15 cellular contexts compared by ENCODE assay signal in the genomic region with DNA sequence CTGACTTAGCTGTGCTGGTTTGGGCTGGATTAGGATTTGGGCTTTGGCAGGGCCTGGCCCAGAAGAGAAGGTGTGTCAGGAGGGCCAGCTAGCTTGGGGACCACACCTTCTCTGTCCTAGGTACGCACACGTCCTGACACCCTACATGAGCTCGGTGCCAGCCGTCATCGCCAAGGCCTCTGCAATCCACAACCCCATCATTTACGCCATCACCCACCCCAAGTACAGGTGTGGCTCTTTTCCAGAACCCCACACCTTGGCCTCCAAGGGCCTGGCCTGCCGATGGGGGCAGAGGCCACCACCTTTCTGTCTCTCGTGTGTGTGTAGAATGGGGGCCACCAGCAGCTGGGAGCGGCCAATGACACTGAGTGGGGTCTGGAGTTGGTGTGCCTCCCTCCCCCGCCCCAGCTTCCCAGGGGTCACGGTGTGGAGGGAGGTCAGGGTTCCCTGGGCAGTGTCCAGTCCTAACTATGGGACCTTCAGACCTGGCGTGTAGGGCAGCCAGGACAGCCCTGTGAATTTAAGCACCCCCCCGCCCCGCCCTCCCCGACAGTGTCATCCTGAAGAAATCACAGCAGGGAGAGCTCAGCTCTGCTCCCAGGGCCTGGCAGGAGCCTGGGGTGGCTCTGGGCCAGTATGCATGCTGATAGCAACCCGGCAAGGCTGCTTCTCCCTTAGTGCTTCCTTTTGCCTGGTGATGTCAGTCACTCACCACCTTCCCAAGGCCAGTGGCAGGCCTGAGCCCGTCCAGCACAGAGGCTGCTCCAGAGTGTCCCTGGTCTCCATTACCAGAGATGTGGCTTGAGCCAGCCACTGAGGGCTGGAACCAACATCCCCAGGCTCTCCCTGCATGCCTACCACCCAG. TPM values are rescaled to one million over a fixed set of nuclear protein-coding genes. Genes with fewer than 3 reads are reported as not detected.
A peak's percentile ranks its signal among the peaks of the same experiment; 100 is the strongest.
DNase-seq lines count a peak whose midpoint lies in the region; ATAC-seq and TF ChIP-seq lines count a peak whose summit lies in the region.
"Had no signal": no experiment of that assay in that cellular context is flagged by ENCODE, and none has a peak within 500 bp of the region (broad histone marks: within the 10 kb centered on the region; RNA-seq: fewer than 3 reads in every experiment).

No MANE protein-coding gene starts in this region.

- no peaks in the 10 kb centered on the region for H3K9me3 Mint-ChIP-seq in chondrocyte (ENCODE audit: low read depth)

- no peak overlapping the region for H3K4me3 ChIP-seq in iPS-15b (ENCODE audit: low read depth, low read length)
- H3K4me3 ChIP-seq: ascending aorta, left lung, SJCRH30 had no signal

- H3K27me3 Mint-ChIP-seq in chondrocyte (ENCODE audit: low read depth) = no peaks in the 10 kb centered on the region

- H3K36me3 ChIP-seq in iPS-15b (ENCODE audit: control insufficient read depth, insufficient read depth, low read length) = no peaks in the 10 kb centered on the region
- H3K36me3 ChIP-seq: ascending aorta, left lung, SJCRH30 had no signal

- no peak overlapping the region for H3K27ac Mint-ChIP-seq in chondrocyte (ENCODE audit: unreplicated experiment)

- TF ChIP-seq CTCF in chondrocyte (IDR thresholded peaks at IDR 0.05) = no peak
- no peak for TF ChIP-seq CTCF in GM13977 (IDR thresholded peaks at IDR 0.05; ENCODE audit: extremely low read depth, insufficient read depth, missing control alignments)

- ATAC-seq in GM21526 (IDR thresholded peaks at IDR 0.05; ENCODE audit: low FRiP score, unreplicated experiment) = no peak
- ATAC-seq: left lung had no signal

- peak overlapping the region; percentile 47 for H3K9ac ChIP-seq in iPS-15b (ENCODE audit: low read depth, low read length)

- peaks cover 28% of the 10 kb centered on the region for H3K4me1 Mint-ChIP-seq in chondrocyte (ENCODE audit: low read depth)

- H3K4me3 Mint-ChIP-seq in chondrocyte (ENCODE audit: unreplicated experiment) = no peak overlapping the region

- H3K36me3 Mint-ChIP-seq in chondrocyte (ENCODE audit: low read depth) = no peaks in the 10 kb centered on the region

- H3K27ac ChIP-seq in substantia nigra (ENCODE audit: low read depth, low read length, poor library complexity, severe bottlenecking) = peak overlapping the region; percentile 97
- H3K27ac ChIP-seq: ascending aorta, left lung, SJCRH30 had no signal

- H3K9me3 ChIP-seq in iPS-15b (ENCODE audit: control insufficient read depth, insufficient read depth, low read length) = no peaks in the 10 kb centered on the region
- H3K9me3 ChIP-seq: ascending aorta, left lung, SJCRH30 had no signal

- in situ Hi-C loops in GM13977 (cut with MboI; ENCODE audit: low pct_unique_long_range_greater_than_20kb, low sequenced_read_pairs, unreplicated experiment) = no loop called here

- DNase-seq in DMS53 (lab: John Stamatoyannopoulos, UW) (peak; percentile 23), DMS53 treated with DMSO at 0.1 percent for 48 hours (lab: John Stamatoyannopoulos, UW; ENCODE audit: unreplicated experiment) (no peak), chondrocyte (ENCODE audit: low spot score) (peak; percentile 77), substantia nigra (lab: John Stamatoyannopoulos, UW) (peak in 5 of 49 donors; percentile 19 to 37 (median 23)), GM13977 (ENCODE audit: low spot score) (no peak), NCI-H2029 (lab: John Stamatoyannopoulos, UW) (no peak)
- DNase-seq: activated T-cell treated with anti-CD3 and anti-CD28 coated beads, Interleukin-2, amount 50 U/mL, for 1 hour had no signal

- H3K4me1 ChIP-seq in iPS-15b (ENCODE audit: control insufficient read depth, insufficient read depth, low read length) = no peaks in the 10 kb centered on the region
- H3K4me1 ChIP-seq: left lung had no signal

- H3K27me3 ChIP-seq in iPS-15b (ENCODE audit: control insufficient read depth, insufficient read depth, low read length) = no peaks in the 10 kb centered on the region
- H3K27me3 ChIP-seq: ascending aorta, SJCRH30 had no signal

RNA-seq across cellular contexts. Expression of gene LDB3, which starts 6.9 kb away (rescaled TPM):
- 4.0 to 22.7 TPM (median 21.5 TPM) in 3 replicates for total RNA-seq in chondrocyte

RNA-seq across cellular contexts. Expression of gene OPN4, which starts 7.0 kb away (rescaled TPM):
- total RNA-seq in chondrocyte = not detected in 3 replicates
- total RNA-seq: A172, ascending aorta, left lung, NCI-H460, osteocyte, SJCRH30 had no signal

Comparison
In these comparisons a context has a peak if more than half of its experiments do, and no peak if none do; other contexts are left out.
1. DNase-seq: peak in DMS53 (single experiment) and chondrocyte (single experiment); none in DMS53 treated with DMSO at 0.1 percent for 48 hours (single experiment), GM13977 (single experiment) and NCI-H2029 (single experiment).